8 cellular contexts compared by ENCODE assay signal in the genomic region with DNA sequence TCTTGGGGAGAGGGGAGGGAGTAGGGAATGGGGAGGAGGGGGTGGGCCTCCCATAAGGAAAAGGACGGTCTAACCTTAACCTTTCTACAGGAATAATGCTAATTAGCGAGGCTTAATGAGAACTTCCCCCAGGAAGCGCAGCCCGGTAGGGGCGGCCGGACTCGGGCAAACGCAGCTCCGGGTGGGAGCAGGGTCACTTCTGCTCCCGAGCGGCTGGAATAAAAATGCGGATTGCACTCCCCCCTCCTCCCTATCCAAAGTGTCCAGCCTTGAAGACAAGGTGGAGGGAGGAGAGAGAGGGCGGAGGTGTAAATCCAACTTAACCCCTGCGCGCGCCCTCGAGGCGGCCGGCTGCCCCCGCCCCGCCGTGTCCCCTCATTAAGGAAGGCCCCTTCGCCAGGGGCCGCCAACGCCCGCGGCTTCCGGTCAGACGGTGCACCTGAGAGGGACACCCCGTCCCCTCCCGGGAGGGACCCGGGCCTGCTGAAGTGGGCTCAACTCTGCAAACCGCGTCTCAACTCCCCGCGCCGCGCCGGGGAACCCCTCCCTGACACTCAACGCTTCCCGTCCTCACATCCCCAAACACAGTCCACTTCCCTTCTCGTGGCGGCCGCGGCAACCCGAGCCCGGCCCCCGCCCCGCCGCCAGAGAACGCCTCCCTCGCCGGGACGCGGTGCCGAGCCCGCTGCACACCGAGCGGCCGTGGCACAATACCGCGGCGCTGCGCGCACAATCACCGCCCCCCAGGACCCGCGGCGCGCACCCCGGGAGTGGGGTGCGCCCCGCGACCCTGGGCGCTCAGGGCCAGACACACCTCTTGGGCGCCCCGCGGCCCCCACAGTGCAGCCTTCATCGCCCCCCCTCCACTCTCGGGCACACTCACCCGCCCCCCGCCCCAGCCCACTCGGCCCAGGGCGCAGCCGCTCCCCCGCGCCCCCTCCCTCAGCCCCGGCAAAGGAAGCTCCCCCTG.
DNase-seq lines count a peak whose midpoint lies in the region; ATAC-seq and TF ChIP-seq lines count a peak whose summit lies in the region.

No MANE protein-coding gene starts in this region.

- H3K4me3 ChIP-seq in SK-N-SH (ENCODE audit: low read depth in 2 of 2, low read length in 1 of 2) (peak overlapping the region; percentile 79 to 86), cardiac fibroblast (replicated peaks in 1 of 2; ENCODE audit: low read depth in 2 of 2, low read length in 2 of 2) (peak overlapping the region; percentile 70)

- peaks cover 48% of the 10 kb centered on the region for H4K20me1 ChIP-seq in SK-N-SH (ENCODE audit: insufficient read depth)

- TF ChIP-seq RAD21 in SK-N-SH (IDR thresholded peaks at IDR 0.05; ENCODE audit: low read length), result no peak

- H3K9me2 ChIP-seq in SK-N-SH, result no peaks in the 10 kb centered on the region

- TF ChIP-seq CTCF in SK-N-SH (IDR thresholded peaks at IDR 0.05), result no peak
- TF ChIP-seq CTCF in cardiac fibroblast (IDR thresholded peaks at IDR 0.05; ENCODE audit: low read depth, low read length), result no peak

- H2AFZ ChIP-seq in SK-N-SH (ENCODE audit: low read depth), result no peak overlapping the region

- H3K4me1 Mint-ChIP-seq in stimulated activated naive B cell treated with anti-CD40 and anti-IgM and Interleukin-4, amounts not matched to agents 10 μg/mL and 1 μg/mL and 100 μg/mL, for 72 hours, result peaks cover 11 to 13% of the 10 kb centered on the region in 2 donors

- no peaks in the 10 kb centered on the region for H3K27me3 Mint-ChIP-seq in stimulated activated naive B cell treated with anti-CD40 and anti-IgM and Interleukin-4, amounts not matched to agents 10 μg/mL and 1 μg/mL and 100 μg/mL, for 72 hours

- peak; percentile 51 to 61 for ATAC-seq in stimulated activated naive B cell treated with anti-CD40 and anti-IgM and Interleukin-4, amounts not matched to agents 10 μg/mL and 1 μg/mL and 100 μg/mL, for 72 hours (replicated peaks)

- 8% methylated on average over 54 of the region's 88 CpGs for WGBS in SK-N-SH (ENCODE audit: low lambda C conversion rate)

- CTCF ChIA-PET in SK-N-SH (lab: Yijun Ruan, JAX), result interaction anchor here (0.9 to 4.1 kb wide), 8 partner anchors 10 to 39 kb away, joined by 3 to 41 read pairs (median 4); no protein-coding TSS in a partner anchor

- peak; percentile 27 for DNase-seq in activated CD8-positive, alpha-beta memory T cell treated with anti-CD3 and anti-CD28 coated beads, Interleukin-2, amount 50 U/mL, for 4 hours
- no peak for DNase-seq in activated CD8-positive, alpha-beta memory T cell treated with anti-CD3 and anti-CD28 coated beads for 24 hours
- peak; percentile 73 for DNase-seq in SK-N-SH
- DNase-seq in cardiac fibroblast (ENCODE audit: low read depth in 2 of 2), result peak in 1 of 2 donors; percentile 21
- peak; percentile 27 for DNase-seq in stimulated activated naive B cell treated with anti-CD40 and anti-IgM and Interleukin-4, amounts not matched to agents 10 μg/mL and 1 μg/mL and 100 μg/mL, for 72 hours
- DNase-seq in globus pallidus (ENCODE audit: low spot score), result no peak
- DNase-seq in DMS153 treated with DMSO at 0.1 percent for 48 hours (lab: John Stamatoyannopoulos, UW; ENCODE audit: unreplicated experiment), result no peak

- H3K4me3 Mint-ChIP-seq in stimulated activated naive B cell treated with anti-CD40 and anti-IgM and Interleukin-4, amounts not matched to agents 10 μg/mL and 1 μg/mL and 100 μg/mL, for 72 hours, result peak overlapping the region; percentile 80 to 87

- H3K27ac ChIP-seq in SK-N-SH (ENCODE audit: low read depth in 2 of 2, low read length in 1 of 2), result peak overlapping the region; percentile 9 to 84; a peak in 3 of 4 replicates
- H3K27ac ChIP-seq in layer of hippocampus (ENCODE audit: low read depth, low read length), result peak overlapping the region; percentile 91

- no peaks in the 10 kb centered on the region for H3K9me3 ChIP-seq in SK-N-SH

- no peaks in the 10 kb centered on the region for H3K9me3 Mint-ChIP-seq in stimulated activated naive B cell treated with anti-CD40 and anti-IgM and Interleukin-4, amounts not matched to agents 10 μg/mL and 1 μg/mL and 100 μg/mL, for 72 hours

- peak overlapping the region; percentile 94 for H3K4me2 ChIP-seq in SK-N-SH

- peak overlapping the region; percentile 71 for H3K9ac ChIP-seq in SK-N-SH

- H3K79me2 ChIP-seq in SK-N-SH (ENCODE audit: insufficient read depth), result peaks cover 54% of the 10 kb centered on the region

- H3K27me3 ChIP-seq in SK-N-SH (ENCODE audit: insufficient read depth) (no peaks in the 10 kb centered on the region), layer of hippocampus (ENCODE audit: control insufficient read depth, insufficient read depth, low read length) (no peaks in the 10 kb centered on the region)

- POLR2A ChIA-PET in SK-N-SH (lab: Yijun Ruan, JAX), result interaction anchor here (0.8 to 1.6 kb wide), 4 partner anchors 25 to 123 kb away, joined by 3 to 9 read pairs (median 4); no protein-coding TSS in a partner anchor

- H3F3A ChIP-seq in SK-N-SH (replicated peaks; ENCODE audit: insufficient read depth), result peaks cover 5% of the 10 kb centered on the region

- no peaks in the 10 kb centered on the region for H3K36me3 Mint-ChIP-seq in stimulated activated naive B cell treated with anti-CD40 and anti-IgM and Interleukin-4, amounts not matched to agents 10 μg/mL and 1 μg/mL and 100 μg/mL, for 72 hours

- TF ChIP-seq EP300 in SK-N-SH (IDR thresholded peaks at IDR 0.05; ENCODE audit: borderline replicate concordance in 1 of 2, low read depth in 1 of 2, low read length in 1 of 2), result no peak

- H3K36me3 ChIP-seq in SK-N-SH (replicated peaks in 1 of 2; ENCODE audit: control insufficient read depth in 1 of 2, insufficient read depth in 2 of 2, low read length in 1 of 2), result peaks cover 0 to 5% of the 10 kb centered on the region in 2 experiments

- H3K27ac Mint-ChIP-seq in stimulated activated naive B cell treated with anti-CD40 and anti-IgM and Interleukin-4, amounts not matched to agents 10 μg/mL and 1 μg/mL and 100 μg/mL, for 72 hours, result peak overlapping the region; percentile 7

- peaks cover 0 to 52% of the 10 kb centered on the region in 2 experiments; a peak in 2 of 4 replicates for H3K4me1 ChIP-seq in SK-N-SH (ENCODE audit: control insufficient read depth in 1 of 2, insufficient read depth in 2 of 2, low read depth in 1 of 2, low read length in 1 of 2)

TF ChIP-seq in SK-N-SH, 30 proteins besides CTCF, POLR2A, EP300 and RAD21:
- TF ChIP-seq, protein P1, sequence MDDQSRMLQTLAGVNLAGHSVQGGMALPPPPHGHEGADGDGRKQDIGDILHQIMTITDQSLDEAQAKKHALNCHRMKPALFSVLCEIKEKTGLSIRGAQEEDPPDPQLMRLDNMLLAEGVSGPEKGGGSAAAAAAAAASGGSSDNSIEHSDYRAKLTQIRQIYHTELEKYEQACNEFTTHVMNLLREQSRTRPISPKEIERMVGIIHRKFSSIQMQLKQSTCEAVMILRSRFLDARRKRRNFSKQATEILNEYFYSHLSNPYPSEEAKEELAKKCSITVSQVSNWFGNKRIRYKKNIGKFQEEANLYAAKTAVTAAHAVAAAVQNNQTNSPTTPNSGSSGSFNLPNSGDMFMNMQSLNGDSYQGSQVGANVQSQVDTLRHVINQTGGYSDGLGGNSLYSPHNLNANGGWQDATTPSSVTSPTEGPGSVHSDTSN (IDR thresholded peaks at IDR 0.05), result no peak
- TF ChIP-seq, protein P2, sequence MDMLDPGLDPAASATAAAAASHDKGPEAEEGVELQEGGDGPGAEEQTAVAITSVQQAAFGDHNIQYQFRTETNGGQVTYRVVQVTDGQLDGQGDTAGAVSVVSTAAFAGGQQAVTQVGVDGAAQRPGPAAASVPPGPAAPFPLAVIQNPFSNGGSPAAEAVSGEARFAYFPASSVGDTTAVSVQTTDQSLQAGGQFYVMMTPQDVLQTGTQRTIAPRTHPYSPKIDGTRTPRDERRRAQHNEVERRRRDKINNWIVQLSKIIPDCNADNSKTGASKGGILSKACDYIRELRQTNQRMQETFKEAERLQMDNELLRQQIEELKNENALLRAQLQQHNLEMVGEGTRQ (IDR thresholded peaks at IDR 0.05; ENCODE audit: borderline replicate concordance, low read depth, low read length), result no peak
- TF ChIP-seq POLR2AphosphoS5 (IDR thresholded peaks at IDR 0.05; ENCODE audit: low read depth, low read length) (no peak), SIN3A (IDR thresholded peaks at IDR 0.05; ENCODE audit: borderline replicate concordance, low read depth, low read length) (peak; percentile 62; the same call in 1 of the 2 replicates), RXRA (IDR thresholded peaks at IDR 0.05; ENCODE audit: borderline replicate concordance, low read depth) (no peak), MEF2A (IDR thresholded peaks at IDR 0.05; ENCODE audit: borderline replicate concordance, low read depth) (no peak), TAF1 (IDR thresholded peaks at IDR 0.05; ENCODE audit: borderline replicate concordance, low read depth, low read length) (no peak), SMC3 (IDR thresholded peaks at IDR 0.05; ENCODE audit: low read depth, low read length) (no peak), TCF12 (IDR thresholded peaks at IDR 0.05) (no peak), TEAD4 (IDR thresholded peaks at IDR 0.05; ENCODE audit: borderline replicate concordance, insufficient read depth) (no peak), MXI1 (IDR thresholded peaks at IDR 0.05; ENCODE audit: low read depth, low read length) (peak; percentile 71), GABPA (IDR thresholded peaks at IDR 0.05; ENCODE audit: low read depth) (no peak)
- TF ChIP-seq, protein P3, sequence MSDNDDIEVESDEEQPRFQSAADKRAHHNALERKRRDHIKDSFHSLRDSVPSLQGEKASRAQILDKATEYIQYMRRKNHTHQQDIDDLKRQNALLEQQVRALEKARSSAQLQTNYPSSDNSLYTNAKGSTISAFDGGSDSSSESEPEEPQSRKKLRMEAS (IDR thresholded peaks at IDR 0.05; ENCODE audit: low read depth), result peak; percentile 22; the same call in 1 of the 2 replicates
- TF ChIP-seq, protein P4, sequence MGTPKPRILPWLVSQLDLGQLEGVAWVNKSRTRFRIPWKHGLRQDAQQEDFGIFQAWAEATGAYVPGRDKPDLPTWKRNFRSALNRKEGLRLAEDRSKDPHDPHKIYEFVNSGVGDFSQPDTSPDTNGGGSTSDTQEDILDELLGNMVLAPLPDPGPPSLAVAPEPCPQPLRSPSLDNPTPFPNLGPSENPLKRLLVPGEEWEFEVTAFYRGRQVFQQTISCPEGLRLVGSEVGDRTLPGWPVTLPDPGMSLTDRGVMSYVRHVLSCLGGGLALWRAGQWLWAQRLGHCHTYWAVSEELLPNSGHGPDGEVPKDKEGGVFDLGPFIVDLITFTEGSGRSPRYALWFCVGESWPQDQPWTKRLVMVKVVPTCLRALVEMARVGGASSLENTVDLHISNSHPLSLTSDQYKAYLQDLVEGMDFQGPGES (IDR thresholded peaks at IDR 0.05; ENCODE audit: low read depth, low read length), result no peak
TF ChIP-seq in SK-N-SH: peak in this region for 3.

Comparison
In these comparisons a context has a peak if more than half of its experiments do, and no peak if none do; other contexts are left out.
1. DNase-seq: peak in activated CD8-positive, alpha-beta memory T cell treated with anti-CD3 and anti-CD28 coated beads, Interleukin-2, amount 50 U/mL, for 4 hours (single experiment), SK-N-SH (single experiment) and stimulated activated naive B cell treated with anti-CD40 and anti-IgM and Interleukin-4, amounts not matched to agents 10 μg/mL and 1 μg/mL and 100 μg/mL, for 72 hours (single experiment); none in activated CD8-positive, alpha-beta memory T cell treated with anti-CD3 and anti-CD28 coated beads for 24 hours (single experiment), globus pallidus (single experiment) and DMS153 treated with DMSO at 0.1 percent for 48 hours (single experiment).